1 cellular context compared by ENCODE assay signal in genomic region chr16:85874031-85874430, GRCh38. TPM values are rescaled to one million over a fixed set of nuclear protein-coding genes. Genes with fewer than 3 reads are reported as not detected.
"Had no signal": no experiment of that assay in that cellular context is flagged by ENCODE, and none has a peak within 500 bp of the region (broad histone marks: within the 10 kb centered on the region; RNA-seq: fewer than 3 reads in every experiment).

No MANE protein-coding gene starts in this region.

RNA-seq across cellular contexts. Expression of gene IRF8, which starts 24.9 kb away (rescaled TPM):
- total RNA-seq: osteocyte had no signal
